Comparison of ENCODE assay signal across 1 cellular context in the genomic region with DNA sequence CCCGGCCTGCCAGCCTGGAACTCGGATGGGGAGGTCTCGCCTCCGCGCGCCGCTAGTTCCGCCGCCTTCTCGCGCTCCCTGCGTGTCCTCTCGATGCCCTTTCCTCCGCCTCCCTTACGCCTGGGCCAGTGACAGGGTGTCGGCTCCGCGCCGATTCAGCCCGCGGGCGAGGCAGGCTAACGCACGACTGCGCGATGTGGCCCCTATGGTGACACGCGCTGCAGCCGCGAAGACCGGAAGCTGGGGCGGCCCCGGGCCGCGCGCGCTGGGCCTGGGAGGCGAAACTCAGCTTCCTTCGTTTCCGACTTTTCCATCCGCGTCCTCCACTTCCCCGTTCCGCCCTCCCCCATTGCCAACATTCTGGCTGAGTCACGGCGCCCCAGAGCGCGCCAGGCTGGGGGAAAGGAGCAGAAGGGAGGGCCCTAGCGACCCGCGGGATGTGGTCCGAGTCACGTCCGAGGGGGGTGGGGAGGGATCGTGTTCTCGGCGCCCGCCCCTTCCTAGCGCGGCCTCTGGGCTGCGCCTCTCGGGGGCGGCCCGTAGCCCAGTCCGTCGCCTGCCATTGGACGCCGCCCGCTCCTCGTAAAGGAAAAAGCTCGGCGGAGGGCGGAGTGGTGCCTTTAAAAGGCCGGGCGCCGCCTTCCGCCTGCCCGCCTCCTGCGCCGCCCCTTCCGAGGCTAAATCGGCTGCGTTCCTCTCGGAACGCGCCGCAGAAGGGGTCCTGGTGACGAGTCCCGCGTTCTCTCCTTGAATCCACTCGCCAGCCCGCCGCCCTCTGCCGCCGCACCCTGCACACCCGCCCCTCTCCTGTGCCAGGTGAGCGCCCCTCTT.
TF ChIP-seq lines count a peak whose summit lies in the region.

TSS of gene ALDOA (plus strand) at position 649 of the 831 bp plus-strand sequence. CDS start 1,138 bp downstream, outside the sequence.

TF ChIP-seq in K562, 482 proteins besides CTCF, POLR2A, EP300 and RAD21 (continued from another document and continues in another):
- TF ChIP-seq ZMIZ1 (IDR thresholded peaks at IDR 0.05; ENCODE audit: low read depth in 2 of 2, low read length in 2 of 2) (no peak), ILF3 (IDR thresholded peaks at IDR 0.05; ENCODE audit: borderline replicate concordance) (no peak; the same call in 1 of the 2 replicates), SAFB2 (IDR thresholded peaks at IDR 0.05; ENCODE audit: borderline replicate concordance, low read depth, low read length, severe bottlenecking) (no peak), GTF2E2 (tag; IDR thresholded peaks at IDR 0.05) (peak; percentile 79; the same call in 1 of the 2 replicates), TGIF2 (CRISPR knock-in tag; IDR thresholded peaks at IDR 0.05) (no peak), ZNF354B (CRISPR knock-in tag; IDR thresholded peaks at IDR 0.05) (no peak), DDX20 (tag; IDR thresholded peaks at IDR 0.05; ENCODE audit: low read depth) (no peak), CCNT2 (IDR thresholded peaks at IDR 0.05; ENCODE audit: borderline replicate concordance, extremely low read depth, insufficient read length, low read depth, low read length) (peak; percentile 63), RBM15 (IDR thresholded peaks at IDR 0.05; ENCODE audit: insufficient read depth, low read length) (no peak), NFRKB (IDR thresholded peaks at IDR 0.05; ENCODE audit: low read depth) (peak; percentile 76), CREBBP (IDR thresholded peaks at IDR 0.05; ENCODE audit: low read depth, low read length) (no peak), RFX1 (IDR thresholded peaks at IDR 0.05) (no peak; the same call in 1 of the 2 replicates), NEUROD1 (IDR thresholded peaks at IDR 0.05; ENCODE audit: borderline replicate concordance, low read depth, low read length, partially characterized antibody) (peak; percentile 81), PRPF4 (IDR thresholded peaks at IDR 0.05; ENCODE audit: insufficient read depth, low read depth, low read length, poor library complexity, severe bottlenecking) (peak; percentile 78), ZBTB49 (CRISPR knock-in tag; IDR thresholded peaks at IDR 0.05; ENCODE audit: borderline replicate concordance) (no peak), MCM3 (IDR thresholded peaks at IDR 0.05) (no peak), TAF15 (IDR thresholded peaks at IDR 0.05; ENCODE audit: low read depth, low read length) (no peak), CSDE1 (IDR thresholded peaks at IDR 0.05) (no peak; a peak in 1 of 4 replicates), SAFB (IDR thresholded peaks at IDR 0.05; ENCODE audit: borderline replicate concordance, low read depth, low read length) (0 out of 2 replicates have a peak, but pooled peaks have one; percentile 49), MAFG (tag; conservative IDR thresholded peaks at IDR 0.05) (peak; percentile 89), ZNF444 (CRISPR knock-in tag; IDR thresholded peaks at IDR 0.05) (no peak), ZNF212 (CRISPR knock-in tag; IDR thresholded peaks at IDR 0.05) (peak; percentile 63; the same call in 1 of the 2 replicates), ZNF217 (CRISPR knock-in tag; IDR thresholded peaks at IDR 0.05) (no peak), MYBL2 (IDR thresholded peaks at IDR 0.05; ENCODE audit: low read depth) (no peak), MYBL2 (CRISPR knock-in tag; IDR thresholded peaks at IDR 0.05; ENCODE audit: borderline replicate concordance) (no peak), KLF10 (CRISPR knock-in tag; IDR thresholded peaks at IDR 0.05) (no peak), HDAC6 (IDR thresholded peaks at IDR 0.05; ENCODE audit: low read depth, low read length) (no peak), NR2C1 (IDR thresholded peaks at IDR 0.05) (no peak), NR2C1 (tag; IDR thresholded peaks at IDR 0.05) (no peak), SETDB1 (IDR thresholded peaks at IDR 0.05; ENCODE audit: low read length) (no peak), AFF4 (CRISPR knock-in tag; IDR thresholded peaks at IDR 0.05) (no peak), HES1 (IDR thresholded peaks at IDR 0.05; ENCODE audit: low read depth) (peak; percentile 43; the same call in 1 of the 2 replicates), SREBF2 (CRISPR knock-in tag; IDR thresholded peaks at IDR 0.05) (no peak), ZNF384 (IDR thresholded peaks at IDR 0.05; ENCODE audit: low read depth, low read length) (no peak), SIN3B (IDR thresholded peaks at IDR 0.05; ENCODE audit: low read depth) (peak; percentile 57; the same call in 1 of the 2 replicates), HNRNPH1 (optimal IDR thresholded peaks at IDR 0.05; ENCODE audit: low read depth, low read length) (no peak), CC2D1A (IDR thresholded peaks at IDR 0.05) (no peak), DLX4 (CRISPR knock-in tag; IDR thresholded peaks at IDR 0.05) (no peak)
- TF ChIP-seq, protein P1, sequence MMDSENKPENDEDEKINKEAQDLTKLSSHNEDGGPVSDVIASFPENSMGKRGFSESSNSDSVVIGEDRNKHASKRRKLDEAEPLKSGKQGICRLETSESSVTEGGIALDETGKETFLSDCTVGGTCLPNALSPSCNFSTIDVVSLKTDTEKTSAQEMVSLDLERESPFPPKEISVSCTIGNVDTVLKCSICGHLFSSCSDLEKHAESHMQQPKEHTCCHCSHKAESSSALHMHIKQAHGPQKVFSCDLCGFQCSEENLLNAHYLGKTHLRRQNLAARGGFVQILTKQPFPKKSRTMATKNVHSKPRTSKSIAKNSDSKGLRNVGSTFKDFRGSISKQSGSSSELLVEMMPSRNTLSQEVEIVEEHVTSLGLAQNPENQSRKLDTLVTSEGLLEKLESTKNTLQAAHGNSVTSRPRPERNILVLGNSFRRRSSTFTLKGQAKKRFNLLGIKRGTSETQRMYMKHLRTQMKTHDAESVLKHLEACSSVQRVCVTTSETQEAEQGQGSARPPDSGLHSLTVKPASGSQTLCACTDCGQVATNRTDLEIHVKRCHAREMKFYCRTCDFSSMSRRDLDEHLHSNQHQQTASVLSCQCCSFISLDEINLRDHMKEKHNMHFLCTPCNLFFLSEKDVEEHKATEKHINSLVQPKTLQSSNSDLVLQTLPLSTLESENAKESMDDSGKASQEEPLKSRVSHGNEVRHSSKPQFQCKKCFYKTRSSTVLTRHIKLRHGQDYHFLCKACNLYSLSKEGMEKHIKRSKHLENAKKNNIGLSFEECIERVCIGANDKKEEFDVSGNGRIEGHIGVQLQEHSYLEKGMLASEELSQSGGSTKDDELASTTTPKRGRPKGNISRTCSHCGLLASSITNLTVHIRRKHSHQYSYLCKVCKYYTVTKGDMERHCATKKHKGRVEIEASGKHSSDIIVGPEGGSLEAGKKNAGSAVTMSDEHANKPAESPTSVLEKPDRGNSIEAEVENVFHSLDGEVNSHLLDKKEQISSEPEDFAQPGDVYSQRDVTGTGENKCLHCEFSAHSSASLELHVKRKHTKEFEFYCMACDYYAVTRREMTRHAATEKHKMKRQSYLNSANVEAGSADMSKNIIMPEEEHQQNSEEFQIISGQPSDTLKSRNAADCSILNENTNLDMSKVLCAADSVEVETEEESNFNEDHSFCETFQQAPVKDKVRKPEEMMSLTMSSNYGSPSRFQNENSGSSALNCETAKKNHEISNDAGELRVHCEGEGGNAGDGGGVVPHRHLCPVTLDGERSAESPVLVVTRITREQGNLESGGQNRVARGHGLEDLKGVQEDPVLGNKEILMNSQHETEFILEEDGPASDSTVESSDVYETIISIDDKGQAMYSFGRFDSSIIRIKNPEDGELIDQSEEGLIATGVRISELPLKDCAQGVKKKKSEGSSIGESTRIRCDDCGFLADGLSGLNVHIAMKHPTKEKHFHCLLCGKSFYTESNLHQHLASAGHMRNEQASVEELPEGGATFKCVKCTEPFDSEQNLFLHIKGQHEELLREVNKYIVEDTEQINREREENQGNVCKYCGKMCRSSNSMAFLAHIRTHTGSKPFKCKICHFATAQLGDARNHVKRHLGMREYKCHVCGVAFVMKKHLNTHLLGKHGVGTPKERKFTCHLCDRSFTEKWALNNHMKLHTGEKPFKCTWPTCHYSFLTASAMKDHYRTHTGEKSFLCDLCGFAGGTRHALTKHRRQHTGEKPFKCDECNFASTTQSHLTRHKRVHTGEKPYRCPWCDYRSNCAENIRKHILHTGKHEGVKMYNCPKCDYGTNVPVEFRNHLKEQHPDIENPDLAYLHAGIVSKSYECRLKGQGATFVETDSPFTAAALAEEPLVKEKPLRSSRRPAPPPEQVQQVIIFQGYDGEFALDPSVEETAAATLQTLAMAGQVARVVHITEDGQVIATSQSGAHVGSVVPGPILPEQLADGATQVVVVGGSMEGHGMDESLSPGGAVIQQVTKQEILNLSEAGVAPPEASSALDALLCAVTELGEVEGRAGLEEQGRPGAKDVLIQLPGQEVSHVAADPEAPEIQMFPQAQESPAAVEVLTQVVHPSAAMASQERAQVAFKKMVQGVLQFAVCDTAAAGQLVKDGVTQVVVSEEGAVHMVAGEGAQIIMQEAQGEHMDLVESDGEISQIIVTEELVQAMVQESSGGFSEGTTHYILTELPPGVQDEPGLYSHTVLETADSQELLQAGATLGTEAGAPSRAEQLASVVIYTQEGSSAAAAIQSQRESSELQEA (IDR thresholded peaks at IDR 0.05; ENCODE audit: low read depth) = no peak
- TF ChIP-seq, protein P2, sequence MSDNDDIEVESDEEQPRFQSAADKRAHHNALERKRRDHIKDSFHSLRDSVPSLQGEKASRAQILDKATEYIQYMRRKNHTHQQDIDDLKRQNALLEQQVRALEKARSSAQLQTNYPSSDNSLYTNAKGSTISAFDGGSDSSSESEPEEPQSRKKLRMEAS (CRISPR knock-in tag; IDR thresholded peaks at IDR 0.05) = peak; percentile 89
